Comparison of ENCODE assay signal across 1 cellular context in genomic region chr14:59482120-59482434, GRCh38.
A peak's percentile ranks its signal among the peaks of the same experiment; 100 is the strongest.
TF ChIP-seq lines count a peak whose summit lies in the region.

No MANE protein-coding gene starts in this region.

TF ChIP-seq in GM12878, 131 proteins besides CTCF, POLR2A, EP300 and RAD21:
- TF ChIP-seq HDGF (IDR thresholded peaks at IDR 0.05) (0 out of 2 replicates have a peak, but pooled peaks have one; percentile 33), RCOR1 (conservative IDR thresholded peaks at IDR 0.05; ENCODE audit: low read depth, low read length) (no peak), NR2F1 (conservative IDR thresholded peaks at IDR 0.05) (0 out of 2 replicates have a peak, but pooled peaks have one; percentile 23), E4F1 (IDR thresholded peaks at IDR 0.05; ENCODE audit: borderline replicate concordance, partially characterized antibody) (no peak), MAX (IDR thresholded peaks at IDR 0.05; ENCODE audit: low read depth, low read length) (no peak)
